Comparison of ENCODE assay signal across 12 cellular contexts in the genomic region with DNA sequence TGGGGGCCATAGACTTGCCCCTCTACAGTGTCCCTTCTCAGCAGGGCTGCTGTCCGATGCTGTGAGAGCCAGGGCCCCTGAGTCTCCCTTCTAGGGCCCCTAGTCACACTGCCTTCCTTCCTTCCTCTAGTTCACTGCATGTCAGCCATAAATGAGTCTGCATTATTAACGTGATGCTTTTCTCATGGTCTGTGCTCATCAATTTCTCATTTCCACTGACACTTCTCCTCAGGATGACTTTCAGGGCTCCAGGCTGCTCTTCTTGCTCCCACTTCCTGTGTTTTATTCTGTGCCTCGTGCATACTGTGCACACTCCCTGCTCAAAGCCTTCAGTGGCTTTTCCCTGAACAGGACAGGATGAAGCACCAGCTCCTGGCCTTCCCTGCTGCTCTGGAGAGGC.
DNase-seq lines count a peak whose midpoint lies in the region; TF ChIP-seq lines count a peak whose summit lies in the region.
"Had no signal": no experiment of that assay in that cellular context is flagged by ENCODE, and none has a peak within 500 bp of the region (broad histone marks: within the 10 kb centered on the region; RNA-seq: fewer than 3 reads in every experiment).

No MANE protein-coding gene starts in this region.

- H3K4me3 ChIP-seq in endodermal cell (ENCODE audit: low read length) = no peak overlapping the region
- no peak overlapping the region for H3K4me3 ChIP-seq in testis

- H3K4me1 Mint-ChIP-seq in activated T-cell treated with anti-CD3 and anti-CD28 coated beads, Interleukin-2, amount 50 U/mL, for 24 hours (ENCODE audit: low read depth) = peaks cover 61% of the 10 kb centered on the region
- H3K4me1 Mint-ChIP-seq in endodermal cell = no peaks in the 10 kb centered on the region

- H3K27me3 Mint-ChIP-seq in activated T-cell treated with anti-CD3 and anti-CD28 coated beads, Interleukin-2, amount 50 U/mL, for 24 hours = no peaks in the 10 kb centered on the region
- H3K27me3 Mint-ChIP-seq in endodermal cell (ENCODE audit: insufficient read depth) = no peaks in the 10 kb centered on the region

- no peaks in the 10 kb centered on the region for H3K27me3 ChIP-seq in endodermal cell (ENCODE audit: control insufficient read depth, insufficient read depth, low read length, poor library complexity, severe bottlenecking)
- H3K27me3 ChIP-seq in testis = no peaks in the 10 kb centered on the region

- no peaks in the 10 kb centered on the region for H3K9me3 Mint-ChIP-seq in activated T-cell treated with anti-CD3 and anti-CD28 coated beads, Interleukin-2, amount 50 U/mL, for 24 hours
- no peaks in the 10 kb centered on the region for H3K9me3 Mint-ChIP-seq in endodermal cell

- no peak for TF ChIP-seq POLR2A in testis (IDR thresholded peaks at IDR 0.05)

- H3K4me1 ChIP-seq in endodermal cell (ENCODE audit: control insufficient read depth, insufficient read depth, low read length) (no peaks in the 10 kb centered on the region), testis (no peaks in the 10 kb centered on the region)

- H3K9ac ChIP-seq in endodermal cell (ENCODE audit: extremely low read depth, low read length, poor library complexity, severe bottlenecking) = no peak overlapping the region

- no peaks in the 10 kb centered on the region for H3K36me3 ChIP-seq in endodermal cell (ENCODE audit: control insufficient read depth, insufficient read depth, low read length)
- H3K36me3 ChIP-seq in testis (ENCODE audit: low read depth, missing control alignments) = no peaks in the 10 kb centered on the region
- H3K36me3 ChIP-seq: neutrophil had no signal

- intact Hi-C loops in testis (cut with DNase I; ENCODE audit: low total_unique reads) = no loop called here

- no peak for DNase-seq in activated T-cell treated with anti-CD3 and anti-CD28 coated beads, Interleukin-2, amount 50 U/mL, for 24 hours
- no peak for DNase-seq in activated T-cell treated with anti-CD3 and anti-CD28 coated beads, Interleukin-2, amount 50 U/mL, for 48 hours
- DNase-seq in NOMO-1 treated with DMSO at 0.1 percent for 48 hours (lab: John Stamatoyannopoulos, UW; ENCODE audit: unreplicated experiment) (peak; percentile 53), endodermal cell (no peak), substantia nigra (lab: John Stamatoyannopoulos, UW) (no peak), testis (no peak), hepatic stellate cell (ENCODE audit: low spot score) (no peak), DMS153 treated with DMSO at 0.1 percent for 48 hours (lab: John Stamatoyannopoulos, UW; ENCODE audit: unreplicated experiment) (no peak)
- DNase-seq: dermis blood vessel endothelial cell, NCI-H82 had no signal

- no peak overlapping the region for H3K4me3 Mint-ChIP-seq in activated T-cell treated with anti-CD3 and anti-CD28 coated beads, Interleukin-2, amount 50 U/mL, for 24 hours
- no peak overlapping the region for H3K4me3 Mint-ChIP-seq in endodermal cell

- WGBS in endodermal cell (ENCODE audit: insufficient coverage in 1 of 2, insufficient read length in 1 of 2), 2 experiments = 85 to 91% methylated on average over 3 of the region's 3 CpGs
- 70 to 80% methylated on average over 3 of the region's 3 CpGs for WGBS in testis, 2 donors

- peak overlapping the region; percentile 3 for H3K27ac ChIP-seq in endodermal cell (ENCODE audit: low read depth, low read length)
- peak overlapping the region; percentile 84 for H3K27ac ChIP-seq in substantia nigra (ENCODE audit: low read depth, low read length, poor library complexity, severe bottlenecking)
- H3K27ac ChIP-seq in testis = no peak overlapping the region
- H3K27ac ChIP-seq: HL-60, neutrophil had no signal

- peaks cover 17% of the 10 kb centered on the region for H3K36me3 Mint-ChIP-seq in activated T-cell treated with anti-CD3 and anti-CD28 coated beads, Interleukin-2, amount 50 U/mL, for 24 hours (ENCODE audit: low read depth)
- H3K36me3 Mint-ChIP-seq in endodermal cell (ENCODE audit: low read depth) = no peaks in the 10 kb centered on the region

- no peak for TF ChIP-seq CTCF in endodermal cell (conservative IDR thresholded peaks at IDR 0.05)
- TF ChIP-seq CTCF in testis (IDR thresholded peaks at IDR 0.05) = no peak

- peak overlapping the region; percentile 69 for H3K27ac Mint-ChIP-seq in activated T-cell treated with anti-CD3 and anti-CD28 coated beads, Interleukin-2, amount 50 U/mL, for 24 hours
- H3K27ac Mint-ChIP-seq in endodermal cell = no peak overlapping the region

- H3K9me3 ChIP-seq in endodermal cell (ENCODE audit: control insufficient read depth, low read length) (no peaks in the 10 kb centered on the region), testis (no peaks in the 10 kb centered on the region)
- H3K9me3 ChIP-seq: neutrophil had no signal

Comparison
In these comparisons a context has a peak if more than half of its experiments do, and no peak if none do; other contexts are left out.
1. H3K27ac ChIP-seq: peak in endodermal cell (single experiment) and substantia nigra (single experiment); none in testis (0 of 2).